ENCODE assay signal across 1 cellular context in the genomic region with DNA sequence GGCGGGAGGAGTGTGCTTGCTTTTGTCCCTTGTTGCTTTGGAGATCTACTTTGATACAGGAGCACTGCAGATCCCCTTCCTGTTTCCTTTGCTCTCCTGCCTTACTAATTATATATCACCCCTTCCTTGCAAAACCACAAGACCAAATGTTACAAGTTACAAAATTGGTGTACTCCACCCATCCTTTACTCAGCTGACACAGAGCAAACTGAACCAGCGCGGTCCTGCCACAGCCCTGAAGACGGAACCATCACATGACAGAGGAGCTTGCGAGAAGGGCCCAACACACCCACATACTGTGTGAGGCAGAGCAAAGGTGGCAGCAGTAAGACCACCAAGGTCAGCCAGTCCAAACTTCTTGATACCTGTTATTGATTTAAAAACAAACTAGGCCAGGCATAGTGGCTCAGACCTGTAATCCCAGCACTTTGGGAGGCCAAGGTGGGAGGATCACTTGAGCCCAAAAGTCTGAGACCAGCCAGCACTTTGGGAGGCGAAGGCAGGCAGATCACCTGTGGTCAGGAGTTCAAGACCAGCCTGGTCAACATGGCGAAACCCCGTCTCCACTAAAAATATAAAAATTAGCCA.
A peak's percentile ranks its signal among the peaks of the same experiment; 100 is the strongest.
TF ChIP-seq lines count a peak whose summit lies in the region.

No MANE protein-coding gene starts in this region.

TF ChIP-seq in GM12878, 131 proteins besides CTCF, POLR2A, EP300 and RAD21 (continued from another document):
- TF ChIP-seq BMI1 (IDR thresholded peaks at IDR 0.05; ENCODE audit: borderline replicate concordance) (0 out of 2 replicates have a peak, but pooled peaks have one; percentile 24), NR2C1 (IDR thresholded peaks at IDR 0.05) (no peak), BHLHE40 (IDR thresholded peaks at IDR 0.05; ENCODE audit: borderline replicate concordance in 1 of 2, low read depth in 2 of 2, low read length in 1 of 2) (peak; percentile 50 to 64; a peak in 1 of 4 replicates), NR2C2 (IDR thresholded peaks at IDR 0.05; ENCODE audit: borderline replicate concordance, control insufficient read depth, insufficient read length, low read depth) (no peak), ZNF622 (IDR thresholded peaks at IDR 0.05) (no peak), EED (IDR thresholded peaks at IDR 0.05; ENCODE audit: low read depth) (peak; percentile 53; the same call in 1 of the 2 replicates), CHD2 (IDR thresholded peaks at IDR 0.05; ENCODE audit: borderline replicate concordance, low read depth, low read length) (no peak), BCL11A (IDR thresholded peaks at IDR 0.05; ENCODE audit: low read depth, low read length) (no peak), POLR2AphosphoS5 (IDR thresholded peaks at IDR 0.05; ENCODE audit: low read length) (no peak), YY1 (IDR thresholded peaks at IDR 0.05; ENCODE audit: low read depth, low read length) (no peak), JUNB (IDR thresholded peaks at IDR 0.05) (no peak), SMC3 (IDR thresholded peaks at IDR 0.05; ENCODE audit: borderline replicate concordance, low read length) (no peak), SRF (IDR thresholded peaks at IDR 0.05; ENCODE audit: low read depth in 2 of 2, low read length in 2 of 2) (no peak), EZH2 (IDR thresholded peaks at IDR 0.05; ENCODE audit: borderline replicate concordance, control insufficient read depth, low read depth, low read length) (no peak), MYC (IDR thresholded peaks at IDR 0.05; ENCODE audit: insufficient read depth, insufficient read length, insufficient replicate concordance, low read length, severe bottlenecking) (no peak), HDAC6 (IDR thresholded peaks at IDR 0.05; ENCODE audit: unreplicated experiment) (no peak), SUZ12 (IDR thresholded peaks at IDR 0.05; ENCODE audit: unreplicated experiment) (no peak), RAD51 (IDR thresholded peaks at IDR 0.05) (peak; percentile 89), PAX8 (IDR thresholded peaks at IDR 0.05) (no peak), RFX5 (IDR thresholded peaks at IDR 0.05; ENCODE audit: low read depth, low read length) (no peak), NRF1 (conservative IDR thresholded peaks at IDR 0.05; ENCODE audit: low read depth, low read length) (no peak)
- TF ChIP-seq, protein P1, sequence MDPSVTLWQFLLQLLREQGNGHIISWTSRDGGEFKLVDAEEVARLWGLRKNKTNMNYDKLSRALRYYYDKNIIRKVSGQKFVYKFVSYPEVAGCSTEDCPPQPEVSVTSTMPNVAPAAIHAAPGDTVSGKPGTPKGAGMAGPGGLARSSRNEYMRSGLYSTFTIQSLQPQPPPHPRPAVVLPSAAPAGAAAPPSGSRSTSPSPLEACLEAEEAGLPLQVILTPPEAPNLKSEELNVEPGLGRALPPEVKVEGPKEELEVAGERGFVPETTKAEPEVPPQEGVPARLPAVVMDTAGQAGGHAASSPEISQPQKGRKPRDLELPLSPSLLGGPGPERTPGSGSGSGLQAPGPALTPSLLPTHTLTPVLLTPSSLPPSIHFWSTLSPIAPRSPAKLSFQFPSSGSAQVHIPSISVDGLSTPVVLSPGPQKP (IDR thresholded peaks at IDR 0.05; ENCODE audit: low read depth, low read length): no peak
- TF ChIP-seq, protein P2, sequence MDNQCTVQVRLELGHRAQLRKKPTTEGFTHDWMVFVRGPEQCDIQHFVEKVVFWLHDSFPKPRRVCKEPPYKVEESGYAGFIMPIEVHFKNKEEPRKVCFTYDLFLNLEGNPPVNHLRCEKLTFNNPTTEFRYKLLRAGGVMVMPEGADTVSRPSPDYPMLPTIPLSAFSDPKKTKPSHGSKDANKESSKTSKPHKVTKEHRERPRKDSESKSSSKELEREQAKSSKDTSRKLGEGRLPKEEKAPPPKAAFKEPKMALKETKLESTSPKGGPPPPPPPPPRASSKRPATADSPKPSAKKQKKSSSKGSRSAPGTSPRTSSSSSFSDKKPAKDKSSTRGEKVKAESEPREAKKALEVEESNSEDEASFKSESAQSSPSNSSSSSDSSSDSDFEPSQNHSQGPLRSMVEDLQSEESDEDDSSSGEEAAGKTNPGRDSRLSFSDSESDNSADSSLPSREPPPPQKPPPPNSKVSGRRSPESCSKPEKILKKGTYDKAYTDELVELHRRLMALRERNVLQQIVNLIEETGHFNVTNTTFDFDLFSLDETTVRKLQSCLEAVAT (IDR thresholded peaks at IDR 0.05): peak; percentile 18; the same call in 1 of the 2 replicates
- TF ChIP-seq, protein P3, sequence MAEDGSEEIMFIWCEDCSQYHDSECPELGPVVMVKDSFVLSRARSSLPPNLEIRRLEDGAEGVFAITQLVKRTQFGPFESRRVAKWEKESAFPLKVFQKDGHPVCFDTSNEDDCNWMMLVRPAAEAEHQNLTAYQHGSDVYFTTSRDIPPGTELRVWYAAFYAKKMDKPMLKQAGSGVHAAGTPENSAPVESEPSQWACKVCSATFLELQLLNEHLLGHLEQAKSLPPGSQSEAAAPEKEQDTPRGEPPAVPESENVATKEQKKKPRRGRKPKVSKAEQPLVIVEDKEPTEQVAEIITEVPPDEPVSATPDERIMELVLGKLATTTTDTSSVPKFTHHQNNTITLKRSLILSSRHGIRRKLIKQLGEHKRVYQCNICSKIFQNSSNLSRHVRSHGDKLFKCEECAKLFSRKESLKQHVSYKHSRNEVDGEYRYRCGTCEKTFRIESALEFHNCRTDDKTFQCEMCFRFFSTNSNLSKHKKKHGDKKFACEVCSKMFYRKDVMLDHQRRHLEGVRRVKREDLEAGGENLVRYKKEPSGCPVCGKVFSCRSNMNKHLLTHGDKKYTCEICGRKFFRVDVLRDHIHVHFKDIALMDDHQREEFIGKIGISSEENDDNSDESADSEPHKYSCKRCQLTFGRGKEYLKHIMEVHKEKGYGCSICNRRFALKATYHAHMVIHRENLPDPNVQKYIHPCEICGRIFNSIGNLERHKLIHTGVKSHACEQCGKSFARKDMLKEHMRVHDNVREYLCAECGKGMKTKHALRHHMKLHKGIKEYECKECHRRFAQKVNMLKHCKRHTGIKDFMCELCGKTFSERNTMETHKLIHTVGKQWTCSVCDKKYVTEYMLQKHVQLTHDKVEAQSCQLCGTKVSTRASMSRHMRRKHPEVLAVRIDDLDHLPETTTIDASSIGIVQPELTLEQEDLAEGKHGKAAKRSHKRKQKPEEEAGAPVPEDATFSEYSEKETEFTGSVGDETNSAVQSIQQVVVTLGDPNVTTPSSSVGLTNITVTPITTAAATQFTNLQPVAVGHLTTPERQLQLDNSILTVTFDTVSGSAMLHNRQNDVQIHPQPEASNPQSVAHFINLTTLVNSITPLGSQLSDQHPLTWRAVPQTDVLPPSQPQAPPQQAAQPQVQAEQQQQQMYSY (CRISPR knock-in tag; IDR thresholded peaks at IDR 0.05): no peak
- TF ChIP-seq, protein P4, sequence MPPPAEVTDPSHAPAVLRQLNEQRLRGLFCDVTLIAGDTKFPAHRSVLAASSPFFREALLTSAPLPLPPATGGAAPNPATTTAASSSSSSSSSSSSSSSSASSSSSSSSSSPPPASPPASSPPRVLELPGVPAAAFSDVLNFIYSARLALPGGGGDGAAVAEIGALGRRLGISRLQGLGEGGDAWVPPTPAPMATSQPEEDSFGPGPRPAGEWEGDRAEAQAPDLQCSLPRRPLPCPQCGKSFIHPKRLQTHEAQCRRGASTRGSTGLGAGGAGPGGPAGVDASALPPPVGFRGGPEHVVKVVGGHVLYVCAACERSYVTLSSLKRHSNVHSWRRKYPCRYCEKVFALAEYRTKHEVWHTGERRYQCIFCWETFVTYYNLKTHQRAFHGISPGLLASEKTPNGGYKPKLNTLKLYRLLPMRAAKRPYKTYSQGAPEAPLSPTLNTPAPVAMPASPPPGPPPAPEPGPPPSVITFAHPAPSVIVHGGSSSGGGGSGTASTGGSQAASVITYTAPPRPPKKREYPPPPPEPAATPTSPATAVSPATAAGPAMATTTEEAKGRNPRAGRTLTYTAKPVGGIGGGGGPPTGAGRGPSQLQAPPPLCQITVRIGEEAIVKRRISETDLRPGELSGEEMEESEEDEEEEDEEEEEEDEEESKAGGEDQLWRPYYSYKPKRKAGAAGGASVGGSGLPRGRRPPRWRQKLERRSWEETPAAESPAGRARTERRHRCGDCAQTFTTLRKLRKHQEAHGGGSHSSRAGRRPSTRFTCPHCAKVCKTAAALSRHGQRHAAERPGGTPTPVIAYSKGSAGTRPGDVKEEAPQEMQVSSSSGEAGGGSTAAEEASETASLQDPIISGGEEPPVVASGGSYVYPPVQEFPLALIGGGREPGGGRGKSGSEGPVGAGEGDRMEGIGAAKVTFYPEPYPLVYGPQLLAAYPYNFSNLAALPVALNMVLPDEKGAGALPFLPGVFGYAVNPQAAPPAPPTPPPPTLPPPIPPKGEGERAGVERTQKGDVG (CRISPR knock-in tag; IDR thresholded peaks at IDR 0.05): no peak
